In genomic region chr17:72498671-72499210, GRCh38 we compare ENCODE assay signal across 20 cellular contexts.
DNase-seq lines count a peak whose midpoint lies in the region; ATAC-seq and TF ChIP-seq lines count a peak whose summit lies in the region.
"Had no signal": no experiment of that assay in that cellular context is flagged by ENCODE, and none has a peak within 500 bp of the region (broad histone marks: within the 10 kb centered on the region; RNA-seq: fewer than 3 reads in every experiment).

No MANE protein-coding gene starts in this region.

- no peaks in the 10 kb centered on the region for H3K9me3 ChIP-seq in CD8-positive, alpha-beta memory T cell (ENCODE audit: low read length)
- H3K9me3 ChIP-seq: ascending aorta had no signal

- no peaks in the 10 kb centered on the region for H3K36me3 ChIP-seq in CD8-positive, alpha-beta memory T cell (ENCODE audit: insufficient read depth, low read length)
- H3K36me3 ChIP-seq: ascending aorta had no signal

- no peaks in the 10 kb centered on the region for H3K27me3 ChIP-seq in CD8-positive, alpha-beta memory T cell (ENCODE audit: insufficient read depth, low read length, poor library complexity, severe bottlenecking)
- H3K27me3 ChIP-seq: ascending aorta had no signal

- DNase-seq in DMS53 (lab: John Stamatoyannopoulos, UW) (peak; percentile 31), DMS53 treated with DMSO at 0.1 percent for 48 hours (lab: John Stamatoyannopoulos, UW; ENCODE audit: unreplicated experiment) (no peak), NCI-H2107 (lab: John Stamatoyannopoulos, UW) (peak; percentile 45), nephron progenitor cell (no peak), NAMALWA (ENCODE audit: low spot score) (no peak)
- no peak for DNase-seq in CD8-positive, alpha-beta memory T cell
- DNase-seq: activated CD4-positive, CD25-positive, alpha-beta regulatory T cell treated with anti-CD3 and anti-CD28 coated beads, Interleukin-2, amount 50 U/mL, for 72 hours; activated gamma-delta T cell treated with Interleukin-2 at 50 U/mL for 16 hours; GDM1; GOT3; left ventricle myocardium superior; NCI-H1105 treated with DMSO at 0.1 percent for 48 hours; stimulated activated naive CD4-positive, alpha-beta T cell; trophoblast cell had no signal

- H3K27me3 Mint-ChIP-seq in nephron progenitor cell (ENCODE audit: low read depth, poor library complexity) = peaks cover 41% of the 10 kb centered on the region
- peaks cover 4 to 11% of the 10 kb centered on the region in 2 donors for H3K27me3 Mint-ChIP-seq in CD8-positive, alpha-beta memory T cell
- peaks cover 3% of the 10 kb centered on the region for H3K27me3 Mint-ChIP-seq in activated T-helper 17 cell treated with anti-CD3 and anti-CD28 coated beads, Interleukin-2, amount 50 U/mL, for 72 hours

- peak; percentile 82 for ATAC-seq in HG02798 (IDR thresholded peaks at IDR 0.05; ENCODE audit: poor library complexity, unreplicated experiment)
- no peak for ATAC-seq in activated T-helper 17 cell treated with anti-CD3 and anti-CD28 coated beads, Interleukin-2, amount 50 U/mL, for 72 hours (replicated peaks)
- ATAC-seq: left ventricle myocardium superior, Right ventricle myocardium inferior had no signal

- H3K27ac Mint-ChIP-seq in nephron progenitor cell = peak overlapping the region; percentile 46
- H3K27ac Mint-ChIP-seq in CD8-positive, alpha-beta memory T cell = no peak overlapping the region
- no peak overlapping the region for H3K27ac Mint-ChIP-seq in activated T-helper 17 cell treated with anti-CD3 and anti-CD28 coated beads, Interleukin-2, amount 50 U/mL, for 72 hours
- H3K27ac Mint-ChIP-seq: IgD-negative memory B cell had no signal

- no peak overlapping the region for H3K27ac ChIP-seq in CD8-positive, alpha-beta memory T cell (ENCODE audit: low read depth, low read length)
- H3K27ac ChIP-seq: ascending aorta, coronary artery had no signal

- H3K4me1 ChIP-seq in CD8-positive, alpha-beta memory T cell (ENCODE audit: insufficient read depth, low read length) = no peaks in the 10 kb centered on the region

- no peak overlapping the region for H3K4me3 ChIP-seq in CD8-positive, alpha-beta memory T cell (ENCODE audit: low read length)
- H3K4me3 ChIP-seq: ascending aorta, coronary artery had no signal

- POLR2A ChIA-PET in CD8-positive, alpha-beta memory T cell (lab: Charles Lee) = no interaction called here

- H3K4me1 Mint-ChIP-seq in nephron progenitor cell = peaks cover 34% of the 10 kb centered on the region
- H3K4me1 Mint-ChIP-seq in CD8-positive, alpha-beta memory T cell = no peaks in the 10 kb centered on the region
- H3K4me1 Mint-ChIP-seq in activated T-helper 17 cell treated with anti-CD3 and anti-CD28 coated beads, Interleukin-2, amount 50 U/mL, for 72 hours = no peaks in the 10 kb centered on the region
- H3K4me1 Mint-ChIP-seq: IgD-negative memory B cell had no signal

- no peak for TF ChIP-seq CTCF in nephron progenitor cell (IDR thresholded peaks at IDR 0.05)

- H3K4me3 Mint-ChIP-seq in nephron progenitor cell = no peak overlapping the region
- no peak overlapping the region for H3K4me3 Mint-ChIP-seq in CD8-positive, alpha-beta memory T cell
- no peak overlapping the region for H3K4me3 Mint-ChIP-seq in activated T-helper 17 cell treated with anti-CD3 and anti-CD28 coated beads, Interleukin-2, amount 50 U/mL, for 72 hours
- H3K4me3 Mint-ChIP-seq: IgD-negative memory B cell had no signal

- peaks cover 5% of the 10 kb centered on the region for H3K36me3 Mint-ChIP-seq in nephron progenitor cell (ENCODE audit: low read depth)
- no peaks in the 10 kb centered on the region for H3K36me3 Mint-ChIP-seq in CD8-positive, alpha-beta memory T cell
- no peaks in the 10 kb centered on the region for H3K36me3 Mint-ChIP-seq in activated T-helper 17 cell treated with anti-CD3 and anti-CD28 coated beads, Interleukin-2, amount 50 U/mL, for 72 hours (ENCODE audit: low read depth)

- CTCF ChIA-PET in CD8-positive, alpha-beta memory T cell (lab: Charles Lee) = no interaction called here

- H3K9me3 Mint-ChIP-seq in nephron progenitor cell = peaks cover 9% of the 10 kb centered on the region
- peaks cover 0 to 4% (median 0%) of the 10 kb centered on the region in 5 donors for H3K9me3 Mint-ChIP-seq in CD8-positive, alpha-beta memory T cell
- H3K9me3 Mint-ChIP-seq in activated T-helper 17 cell treated with anti-CD3 and anti-CD28 coated beads, Interleukin-2, amount 50 U/mL, for 72 hours = no peaks in the 10 kb centered on the region

Comparison
In these comparisons a context has a peak if more than half of its experiments do, and no peak if none do; other contexts are left out.
1. DNase-seq: peak in DMS53 (single experiment) and NCI-H2107 (single experiment); none in DMS53 treated with DMSO at 0.1 percent for 48 hours (single experiment), nephron progenitor cell (single experiment), CD8-positive, alpha-beta memory T cell (0 of 5) and NAMALWA (single experiment).